ENCODE assay signal across 22 cellular contexts in the genomic region with DNA sequence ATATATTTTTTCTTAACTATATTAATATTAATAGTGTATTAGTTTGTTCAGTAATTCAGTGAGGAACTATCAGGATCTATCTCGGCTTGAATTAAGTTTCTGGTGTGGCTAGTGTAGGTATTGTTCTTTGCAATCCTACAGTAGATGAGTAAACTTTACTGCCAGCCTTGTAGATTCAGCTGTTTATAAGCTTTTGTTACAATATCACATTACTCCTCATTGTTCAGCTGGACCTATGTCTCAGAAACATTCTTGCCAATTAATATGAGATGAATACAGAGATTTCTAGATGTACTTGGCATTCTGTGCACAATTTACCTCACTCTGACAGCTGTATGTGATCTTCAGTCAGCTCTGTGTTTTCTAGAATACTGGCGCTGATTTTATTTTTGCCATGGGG. TPM values are rescaled to one million over a fixed set of nuclear protein-coding genes. Genes with fewer than 3 reads are reported as not detected.
DNase-seq lines count a peak whose midpoint lies in the region; ATAC-seq and TF ChIP-seq lines count a peak whose summit lies in the region.
"Had no signal": no experiment of that assay in that cellular context is flagged by ENCODE, and none has a peak within 500 bp of the region (broad histone marks: within the 10 kb centered on the region; RNA-seq: fewer than 3 reads in every experiment).

No MANE protein-coding gene starts in this region.

- H3K36me3 ChIP-seq in RWPE2 (ENCODE audit: low read depth) (no peaks in the 10 kb centered on the region), MG63 (no peaks in the 10 kb centered on the region)
- H3K36me3 ChIP-seq: BE2C had no signal

- H3K9me3 ChIP-seq in RWPE2 (ENCODE audit: severe bottlenecking) (no peaks in the 10 kb centered on the region), MG63 (no peaks in the 10 kb centered on the region)
- H3K9me3 ChIP-seq: BE2C, heart right ventricle, tibial nerve had no signal

- H3K4me1 ChIP-seq in RWPE2 (ENCODE audit: insufficient read depth, poor library complexity, severe bottlenecking), result peaks cover 30% of the 10 kb centered on the region
- H3K4me1 ChIP-seq: BE2C, heart right ventricle, tibial nerve had no signal

- H3K27me3 ChIP-seq in RWPE2 (ENCODE audit: insufficient read depth, poor library complexity, severe bottlenecking), result no peaks in the 10 kb centered on the region
- no peaks in the 10 kb centered on the region for H3K27me3 ChIP-seq in MG63
- H3K27me3 ChIP-seq: BE2C, heart right ventricle, tibial nerve had no signal

- peak overlapping the region; percentile 39 for H3K27ac ChIP-seq in RWPE2 (ENCODE audit: poor library complexity, severe bottlenecking)
- no peak overlapping the region for H3K27ac ChIP-seq in caudate nucleus (ENCODE audit: low read depth, low read length)
- H3K27ac ChIP-seq: heart right ventricle, tibial nerve had no signal

- peak; percentile 97 for DNase-seq in LHCN-M2 (ENCODE audit: low read depth)
- DNase-seq in RWPE2 (ENCODE audit: low spot score), result no peak
- DNase-seq in fibroblast of gingiva (ENCODE audit: low read depth), result peak; percentile 51
- peak; percentile 5 for DNase-seq in pons (ENCODE audit: low spot score)
- no peak for DNase-seq in MG63
- no peak for DNase-seq in amniotic stem cell (lab: John Stamatoyannopoulos, UW)
- no peak for DNase-seq in caudate nucleus (lab: John Stamatoyannopoulos, UW)
- DNase-seq: activated CD4-positive, alpha-beta T cell treated with anti-CD3 and anti-CD28 coated beads, Interleukin-2, amount 50 U/mL, for 48 hours; activated gamma-delta T cell treated with Interleukin-2 at 50 U/mL for 16 hours; activated T-cell treated with anti-CD3 and anti-CD28 coated beads, Interleukin-2, amount 50 U/mL, for 48 hours; BE2C; CD8-positive, alpha-beta T cell; foreskin fibroblast; heart right ventricle; kidney; left ventricle myocardium superior; naive thymus-derived CD4-positive, alpha-beta T cell; NCI-H2029 treated with DMSO at 0.1 percent for 48 hours; NCI-H446; stimulated activated CD4-positive, alpha-beta T cell treated with anti-CD3 and anti-CD28 coated beads, Interleukin-4, amount 100 ng/mL, for 4 hours had no signal

- TF ChIP-seq CTCF in RWPE2 (IDR thresholded peaks at IDR 0.05; ENCODE audit: poor library complexity, severe bottlenecking), result no peak

- no peak overlapping the region for H3K4me3 ChIP-seq in RWPE2 (ENCODE audit: severe bottlenecking)
- no peak overlapping the region for H3K4me3 ChIP-seq in MG63
- H3K4me3 ChIP-seq: heart right ventricle, tibial nerve had no signal

- ATAC-seq in RWPE2 (ENCODE audit: low read depth), result peak; percentile 56; the same call in 2 of the 3 replicates
- ATAC-seq: CD8-positive, alpha-beta T cell; heart right ventricle; left ventricle myocardium superior; naive thymus-derived CD4-positive, alpha-beta T cell; sciatic nerve had no signal

RNA-seq across cellular contexts. Expression of gene METTL25, which starts 55.7 kb away (rescaled TPM):
- 6.6 and 9.9 TPM in 2 replicates for total RNA-seq in LHCN-M2 (2014; rRNA removed)
- 1.3 TPM for polyA plus RNA-seq in LHCN-M2 (2012)
- total RNA-seq in MG63 (2014; rRNA removed; shearing (Covaris generic); ENCODE audit: low replicate concordance), result 3.1 and 4.0 TPM in 2 replicates

RNA-seq across cellular contexts. Expression of gene CCDC59, which starts 55.8 kb away (rescaled TPM):
- 57.1 and 67.3 TPM in 2 replicates for total RNA-seq in LHCN-M2 (2014; rRNA removed)
- polyA plus RNA-seq in LHCN-M2 (2012), result 21.2 TPM
- 54.6 and 142 TPM in 2 replicates for total RNA-seq in MG63 (2014; rRNA removed; shearing (Covaris generic); ENCODE audit: low replicate concordance)

Comparison
In these comparisons a context has a peak if more than half of its experiments do, and no peak if none do; other contexts are left out.
1. DNase-seq: peak in LHCN-M2 (single experiment), fibroblast of gingiva (single experiment) and pons (single experiment); none in RWPE2 (single experiment), MG63 (single experiment), amniotic stem cell (single experiment) and caudate nucleus (0 of 61).